ENCODE assay signal across 8 cellular contexts in genomic region chr9:127937383-127938297, GRCh38. TPM values are rescaled to one million over a fixed set of nuclear protein-coding genes. Genes with fewer than 3 reads are reported as not detected.
A peak's percentile ranks its signal among the peaks of the same experiment; 100 is the strongest.
DNase-seq lines count a peak whose midpoint lies in the region; ATAC-seq and TF ChIP-seq lines count a peak whose summit lies in the region.

Gene DPM2 (minus strand): TSS chr9:127937854. CDS start chr9:127937820, 34 bp downstream.

- H3K4me3 Mint-ChIP-seq in activated T-cell treated with anti-CD3 and anti-CD28 coated beads, Interleukin-2, amount 50 U/mL, for 4 hours: peak within 1 kb of the TSS; percentile 92

- H3K4me3 ChIP-seq in HUES6 (ENCODE audit: low read depth, low read length) (peak within 1 kb of the TSS; percentile 87), esophagus squamous epithelium (peak within 1 kb of the TSS; percentile 59 to 93 (median 69)), muscle layer of duodenum (ENCODE audit: low read depth in 1 of 2, low read length in 2 of 2) (peak within 1 kb of the TSS; percentile 86 to 93)

- H3K36me3 ChIP-seq in HUES6 (ENCODE audit: control insufficient read depth, insufficient read depth, low read length) (peaks cover 10% of the 10 kb centered on the region), esophagus squamous epithelium (peaks cover 5 to 51% (median 6%) of the 10 kb centered on the region in 3 donors), muscle layer of duodenum (ENCODE audit: control insufficient read depth in 1 of 2, insufficient read depth in 2 of 2, low read length in 2 of 2) (peaks cover 3 to 15% of the 10 kb centered on the region in 2 donors)

- ATAC-seq in GM21390 (IDR thresholded peaks at IDR 0.05; ENCODE audit: unreplicated experiment): peak; percentile 94
- ATAC-seq in activated T-cell treated with anti-CD3 and anti-CD28 coated beads, Interleukin-2, amount 50 U/mL, for 4 hours: peak; percentile 96

- DNase-seq in D341Med (ENCODE audit: low spot score) (peak; percentile 94), esophagus squamous epithelium (lab: John Stamatoyannopoulos, UW) (no peak)
- DNase-seq in activated T-cell treated with anti-CD3 and anti-CD28 coated beads, Interleukin-2, amount 50 U/mL, for 4 hours: peak; percentile 78
- peak; percentile 69 to 70 for DNase-seq in stimulated activated CD8-positive, alpha-beta memory T cell treated with anti-CD3 and anti-CD28 coated beads, Interleukin-7, amount 100 ng/mL, for 1 hour (ENCODE audit: low read depth in 2 of 2)

- intact Hi-C loops in esophagus squamous epithelium (cut with DNase I): no loop called here

- peak in 3 of 4 donors; percentile 41 to 69 (median 41) for TF ChIP-seq POLR2A in esophagus squamous epithelium (IDR thresholded peaks at IDR 0.05)

- WGBS in esophagus squamous epithelium, 2 donors: 5 to 9% methylated on average over 18 to 37 of the region's 61 CpGs

- peak in 1 of 6 experiments; percentile 11 for TF ChIP-seq CTCF in esophagus squamous epithelium (IDR thresholded peaks at IDR 0.05)

- H3K27ac ChIP-seq in HUES6 (ENCODE audit: low read depth, low read length): no peak within 1 kb of the TSS; the same call in 1 of the 2 replicates
- peak within 1 kb of the TSS; percentile 74 to 81 (median 78) for H3K27ac ChIP-seq in esophagus squamous epithelium
- peak within 1 kb of the TSS; percentile 48 for H3K27ac ChIP-seq in muscle layer of duodenum (ENCODE audit: low read length)

- H3K4me1 Mint-ChIP-seq in activated T-cell treated with anti-CD3 and anti-CD28 coated beads, Interleukin-2, amount 50 U/mL, for 4 hours (ENCODE audit: low read depth): peaks cover 38% of the 10 kb centered on the region

- no peaks in the 10 kb centered on the region for H3K9me3 Mint-ChIP-seq in activated T-cell treated with anti-CD3 and anti-CD28 coated beads, Interleukin-2, amount 50 U/mL, for 4 hours

- no peaks in the 10 kb centered on the region for H3K27me3 ChIP-seq in HUES6 (ENCODE audit: control insufficient read depth, insufficient read depth, low read length)
- H3K27me3 ChIP-seq in esophagus squamous epithelium: no peaks in the 10 kb centered on the region
- no peaks in the 10 kb centered on the region for H3K27me3 ChIP-seq in muscle layer of duodenum (ENCODE audit: low read depth, low read length)

- H3K27me3 Mint-ChIP-seq in activated T-cell treated with anti-CD3 and anti-CD28 coated beads, Interleukin-2, amount 50 U/mL, for 4 hours (ENCODE audit: low read depth): no peaks in the 10 kb centered on the region

- peaks cover 16% of the 10 kb centered on the region for H3K4me1 ChIP-seq in HUES6 (ENCODE audit: control insufficient read depth, insufficient read depth, low read length)
- H3K4me1 ChIP-seq in esophagus squamous epithelium: peaks cover 24 to 51% (median 24%) of the 10 kb centered on the region in 3 donors
- H3K4me1 ChIP-seq in muscle layer of duodenum (ENCODE audit: control insufficient read depth in 1 of 2, insufficient read depth in 2 of 2, low read length in 2 of 2): peaks cover 16 to 39% of the 10 kb centered on the region in 2 donors

- peak within 1 kb of the TSS; percentile 74 for H3K9ac ChIP-seq in HUES6 (ENCODE audit: low read length)

- no peaks in the 10 kb centered on the region for H3K9me3 ChIP-seq in HUES6 (ENCODE audit: control insufficient read depth, insufficient read depth, low read depth, low read length)
- H3K9me3 ChIP-seq in esophagus squamous epithelium: no peaks in the 10 kb centered on the region
- no peaks in the 10 kb centered on the region for H3K9me3 ChIP-seq in muscle layer of duodenum (ENCODE audit: control insufficient read depth in 1 of 2, low read length in 2 of 2)

- peaks cover 8% of the 10 kb centered on the region for H3K36me3 Mint-ChIP-seq in activated T-cell treated with anti-CD3 and anti-CD28 coated beads, Interleukin-2, amount 50 U/mL, for 4 hours (ENCODE audit: insufficient read depth)

TF ChIP-seq in PFSK-1, 5 proteins besides CTCF, POLR2A, EP300 and RAD21:
- peak; percentile 85 for TF ChIP-seq POLR2AphosphoS5 (IDR thresholded peaks at IDR 0.05; ENCODE audit: low read depth, low read length)
- no peak for TF ChIP-seq REST (IDR thresholded peaks at IDR 0.05; ENCODE audit: insufficient read depth in 1 of 2, low read depth in 2 of 2, low read length in 2 of 2)
- TF ChIP-seq SIN3A (IDR thresholded peaks at IDR 0.05; ENCODE audit: borderline replicate concordance, insufficient read depth, low read length): peak; percentile 69; the same call in 1 of the 2 replicates
- TF ChIP-seq TAF1 (IDR thresholded peaks at IDR 0.05; ENCODE audit: borderline replicate concordance, insufficient read depth, low read length): peak; percentile 78; the same call in 1 of the 2 replicates

RNA-seq across cellular contexts. Expression of gene DPM2, which starts in this region (rescaled TPM):
- polyA plus RNA-seq in PFSK-1 (2012; ENCODE audit: insufficient read length, low read depth): 68.4 TPM
- 10 to 100 TPM; 89.6 to 91.5 (median 89.9) TPM for total RNA-seq in activated T-cell treated with anti-CD3 and anti-CD28 coated beads, Interleukin-2, amount 50 U/mL, for 4 hours
- 10 to 100 TPM; 12.5 to 18.5 (median 15.7) TPM for total RNA-seq in esophagus squamous epithelium

Comparison
In these comparisons a context has a peak if more than half of its experiments do, and no peak if none do; other contexts are left out.
1. RNA of gene DPM2 (total RNA-seq): 89.6 to 91.5 TPM in activated T-cell treated with anti-CD3 and anti-CD28 coated beads, Interleukin-2, amount 50 U/mL, for 4 hours; 12.5 to 18.5 TPM in esophagus squamous epithelium; every median in the first group is over 4 times any median in the second.
2. Peak in every context shown above with its lines, with median percentiles within 50 percentile points of each other: H3K4me3 ChIP-seq.